Comparison of ENCODE assay signal across 9 cellular contexts in genomic region chr9:95874989-95875304, GRCh38. TPM values are rescaled to one million over a fixed set of nuclear protein-coding genes. Genes with fewer than 3 reads are reported as not detected.
A peak's percentile ranks its signal among the peaks of the same experiment; 100 is the strongest.
DNase-seq lines count a peak whose midpoint lies in the region; FAIRE-seq and TF ChIP-seq lines count a peak whose summit lies in the region.
"Had no signal": no experiment of that assay in that cellular context is flagged by ENCODE, and none has a peak within 500 bp of the region (broad histone marks: within the 10 kb centered on the region; RNA-seq: fewer than 3 reads in every experiment).

No MANE protein-coding gene starts in this region.

- H3K36me3 Mint-ChIP-seq in astrocyte (ENCODE audit: low read depth, unreplicated experiment), result no peaks in the 10 kb centered on the region

- TF ChIP-seq CTCF in GM13976 (IDR thresholded peaks at IDR 0.05; ENCODE audit: borderline replicate concordance, control extremely low read depth, extremely low read depth, insufficient read depth, missing control alignments) (no peak), astrocyte (IDR thresholded peaks at IDR 0.05; ENCODE audit: insufficient read depth, low read depth, low read length) (no peak), keratinocyte (optimal IDR thresholded peaks at IDR 0.05 in 1 of 3, IDR thresholded peaks at IDR 0.05 in 1 of 3, conservative IDR thresholded peaks at IDR 0.05 in 1 of 3; ENCODE audit: extremely low read depth in 1 of 3, insufficient read depth in 2 of 3, low read length in 3 of 3) (no peak)

- in situ Hi-C loops in GM13976 (cut with MboI; ENCODE audit: low sequenced_read_pairs, unreplicated experiment), result no loop called here

- H3K4me2 ChIP-seq in astrocyte (ENCODE audit: low read length), result no peak overlapping the region
- H3K4me2 ChIP-seq in keratinocyte (ENCODE audit: control insufficient read depth, extremely low read depth, insufficient read depth, low read depth, low read length), result peak overlapping the region; percentile 90

- peaks cover 21% of the 10 kb centered on the region for H3K79me2 ChIP-seq in astrocyte (ENCODE audit: insufficient read depth, low read length)
- peaks cover 19% of the 10 kb centered on the region for H3K79me2 ChIP-seq in keratinocyte (ENCODE audit: control insufficient read depth, insufficient read depth, low read length)

- H3K27me3 Mint-ChIP-seq in astrocyte (ENCODE audit: low read depth, unreplicated experiment), result no peaks in the 10 kb centered on the region

- H3K27me3 ChIP-seq in astrocyte (ENCODE audit: insufficient read depth, low read length), result no peaks in the 10 kb centered on the region
- H3K27me3 ChIP-seq in keratinocyte (ENCODE audit: control insufficient read depth, extremely low read depth, insufficient read depth, low read length), result no peaks in the 10 kb centered on the region
- H3K27me3 ChIP-seq: vagina had no signal

- no peaks in the 10 kb centered on the region for H4K20me1 ChIP-seq in astrocyte (ENCODE audit: insufficient read depth, low read length)
- H4K20me1 ChIP-seq in keratinocyte (ENCODE audit: control insufficient read depth, extremely low read depth, insufficient read depth, low read length), result no peaks in the 10 kb centered on the region

- H3K4me3 Mint-ChIP-seq in astrocyte (ENCODE audit: unreplicated experiment), result no peak overlapping the region

- peaks cover 6% of the 10 kb centered on the region for H3K4me1 Mint-ChIP-seq in astrocyte (ENCODE audit: low read depth, unreplicated experiment)

- H3K9me3 Mint-ChIP-seq in astrocyte (ENCODE audit: unreplicated experiment), result no peaks in the 10 kb centered on the region

- H3K27ac Mint-ChIP-seq in astrocyte (ENCODE audit: unreplicated experiment), result no peak overlapping the region

- H3K9ac ChIP-seq in astrocyte (ENCODE audit: low read length), result no peak overlapping the region
- H3K9ac ChIP-seq in keratinocyte (ENCODE audit: control insufficient read depth, extremely low read depth, insufficient read depth, low read length), result no peak overlapping the region

- peak; percentile 61 for DNase-seq in GM13976 (ENCODE audit: low spot score)
- DNase-seq in HT-29 (ENCODE audit: low spot score), result peak; percentile 58
- DNase-seq in T-helper 9 cell, result peak; percentile 42
- DNase-seq in astrocyte (ENCODE audit: low read depth), result no peak
- DNase-seq in keratinocyte (ENCODE audit: low read depth, low spot score), result no peak
- peak; percentile 61 for DNase-seq in stimulated activated CD4-positive, alpha-beta T cell treated with anti-CD3 and anti-CD28 coated beads, Interleukin-2, amount 100 ng/mL, for 48 hours
- DNase-seq in OCI-M2 (lab: John Stamatoyannopoulos, UW; ENCODE audit: unreplicated experiment), result no peak
- no peak for DNase-seq in NCI-H446 treated with DMSO at 0.1 percent for 48 hours (lab: John Stamatoyannopoulos, UW)

- no peaks in the 10 kb centered on the region for H3K9me3 ChIP-seq in astrocyte (ENCODE audit: insufficient read depth, low read depth, low read length)
- no peaks in the 10 kb centered on the region for H3K9me3 ChIP-seq in keratinocyte (ENCODE audit: control insufficient read depth, low read depth, low read length)
- H3K9me3 ChIP-seq: vagina had no signal

- H3K27ac ChIP-seq in astrocyte (ENCODE audit: low read depth, low read length) (no peak overlapping the region), keratinocyte (ENCODE audit: control insufficient read depth, insufficient read depth, low read length) (no peak overlapping the region)
- H3K27ac ChIP-seq: vagina had no signal

- FAIRE-seq in astrocyte (lab: Jason Lieb, UNC), result no peak
- FAIRE-seq in keratinocyte (lab: Jason Lieb, UNC), result no peak

- H3K4me3 ChIP-seq in astrocyte (ENCODE audit: insufficient read depth, low read depth, low read length) (no peak overlapping the region), keratinocyte (ENCODE audit: control insufficient read depth in 2 of 3, extremely low read depth in 1 of 3, insufficient read depth in 2 of 3, low read depth in 1 of 3, low read length in 3 of 3) (no peak overlapping the region)
- H3K4me3 ChIP-seq: vagina had no signal

- H2AFZ ChIP-seq in astrocyte (ENCODE audit: low read depth, low read length), result peak overlapping the region; percentile 96
- peak overlapping the region; percentile 95 for H2AFZ ChIP-seq in keratinocyte (ENCODE audit: control insufficient read depth, low read length)

- H3K36me3 ChIP-seq in astrocyte (ENCODE audit: insufficient read depth, low read length) (no peaks in the 10 kb centered on the region), keratinocyte (ENCODE audit: control insufficient read depth in 2 of 2, extremely low read depth in 1 of 2, insufficient read depth in 2 of 2, low read length in 2 of 2) (no peaks in the 10 kb centered on the region)

- H3K4me1 ChIP-seq in astrocyte (ENCODE audit: insufficient read depth, low read length) (peaks cover 9% of the 10 kb centered on the region), keratinocyte (ENCODE audit: control insufficient read depth, extremely low read depth, insufficient read depth, low read length) (peaks cover 10% of the 10 kb centered on the region)

- H3K9me1 ChIP-seq in keratinocyte (ENCODE audit: control insufficient read depth, extremely low read depth, insufficient read depth, low read length), result no peaks in the 10 kb centered on the region

- dilution Hi-C loops in keratinocyte (cut with MboI; ENCODE audit: extremely low pct_ligation_motif_present, low sequenced_read_pairs), result no loop called here

RNA-seq across cellular contexts. Expression of gene ERCC6L2, which starts 0.5 kb away (rescaled TPM):
- total RNA-seq in HT-29 (2014; rRNA removed; shearing (Covaris generic)), result 27.2 and 30.0 TPM in 2 replicates
- total RNA-seq in astrocyte, result 31.9 and 32.5 TPM in 2 replicates
- polyA plus RNA-seq in keratinocyte, result 11.2 to 18.4 TPM (median 15.4 TPM) in 3 replicates
- 7.9 TPM for polyA plus RNA-seq in keratinocyte (2011; ENCODE audit: low read depth)
- polyA plus RNA-seq in keratinocyte (2011; cell fraction: cytosol; rRNA removed), result 7.7 and 12.3 TPM in 2 replicates
- 18.0 and 22.2 TPM in 2 replicates for polyA plus RNA-seq in keratinocyte (2011; cell fraction: nucleus; rRNA removed)
- 7.3 and 12.1 TPM in 2 replicates for polyA plus RNA-seq in keratinocyte (2012; ENCODE audit: low replicate concordance)
- 7.1 to 48.2 TPM (median 24.1 TPM) in 3 replicates for polyA minus RNA-seq in keratinocyte
- 20.9 TPM for polyA minus RNA-seq in keratinocyte (2011; cell fraction: cytosol; rRNA and poly(A)+ RNA removed)
- polyA minus RNA-seq in keratinocyte (2011; cell fraction: nucleus; rRNA and poly(A)+ RNA removed), result 33.1 and 87.5 TPM in 2 replicates

Comparison
In these comparisons a context has a peak if more than half of its experiments do, and no peak if none do; other contexts are left out.
1. DNase-seq: peak in GM13976 (single experiment), HT-29 (single experiment), T-helper 9 cell (single experiment) and stimulated activated CD4-positive, alpha-beta T cell treated with anti-CD3 and anti-CD28 coated beads, Interleukin-2, amount 100 ng/mL, for 48 hours (2 of 2); none in astrocyte (single experiment), keratinocyte (single experiment), OCI-M2 (single experiment) and NCI-H446 treated with DMSO at 0.1 percent for 48 hours (single experiment).